Comparison of ENCODE assay signal across 8 cellular contexts in the genomic region with DNA sequence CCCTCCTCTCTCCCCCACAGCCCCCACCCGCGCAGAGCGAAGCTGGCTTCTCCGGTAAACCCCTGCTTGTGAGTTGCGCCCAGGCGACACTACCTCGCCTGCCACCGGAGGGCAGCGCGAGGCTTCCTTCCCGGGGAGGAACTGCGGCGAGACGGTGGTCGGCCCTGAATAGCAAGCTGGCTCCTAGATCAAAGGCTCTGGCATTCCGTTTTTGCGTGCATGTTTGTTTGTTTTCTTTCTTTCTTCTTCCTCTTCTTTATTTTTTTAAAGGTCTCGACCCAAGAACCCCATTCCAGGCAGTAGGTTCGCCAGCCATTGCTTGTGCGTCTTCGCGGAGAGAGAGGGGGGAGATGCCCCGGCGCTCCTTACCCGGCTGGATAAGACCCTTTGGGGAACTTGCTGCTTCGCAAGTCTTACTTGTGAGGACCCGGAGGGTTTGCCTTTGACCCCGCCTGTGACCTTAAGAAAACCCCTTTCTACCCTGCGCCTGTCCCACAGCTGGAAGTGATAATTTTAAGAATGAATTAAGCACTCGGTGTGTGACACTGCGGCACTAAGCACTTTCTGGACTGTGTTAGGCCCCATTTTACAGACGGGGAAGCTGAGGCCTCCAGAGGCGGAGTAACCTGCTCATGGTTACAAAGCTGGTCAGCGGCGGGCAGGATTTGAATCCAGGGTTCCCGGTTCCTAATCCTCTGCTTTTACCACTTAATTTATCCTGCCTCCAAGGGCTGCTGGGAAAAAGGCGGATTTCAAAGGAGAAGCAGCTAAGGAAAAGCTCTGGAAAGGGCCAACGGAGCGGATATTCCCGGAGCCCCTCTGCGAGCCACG.
DNase-seq lines count a peak whose midpoint lies in the region; ATAC-seq and TF ChIP-seq lines count a peak whose summit lies in the region.

No MANE protein-coding gene starts in this region.

- H3K36me3 ChIP-seq in neural progenitor cell (no peaks in the 10 kb centered on the region), urinary bladder (ENCODE audit: insufficient read depth) (no peaks in the 10 kb centered on the region)

- no peak overlapping the region for H3K9ac ChIP-seq in neural progenitor cell

- DNase-seq in AG08395 (ENCODE audit: low spot score), result peak; percentile 75
- DNase-seq in GM13976 (ENCODE audit: low spot score), result peak; percentile 81
- peak; percentile 55 for DNase-seq in NCI-H2227 treated with DMSO at 0.1 percent for 48 hours (lab: John Stamatoyannopoulos, UW)
- peak; percentile 56 to 58 for DNase-seq in activated T-cell treated with anti-CD3 and anti-CD28 coated beads, Interleukin-2, amount 50 U/mL, for 72 hours
- peak; percentile 76 for DNase-seq in germinal center (ENCODE audit: low spot score)
- DNase-seq in neural progenitor cell (ENCODE audit: low spot score), result peak; percentile 90

- H3K4me3 Mint-ChIP-seq in activated T-cell treated with anti-CD3 and anti-CD28 coated beads, Interleukin-2, amount 50 U/mL, for 72 hours, result peak overlapping the region; percentile 77 to 82
- H3K4me3 Mint-ChIP-seq in neural progenitor cell, result peak overlapping the region; percentile 86

- 1% methylated on average over 42 of the region's 42 CpGs for WGBS in urinary bladder

- no peaks in the 10 kb centered on the region for H3K36me3 Mint-ChIP-seq in activated T-cell treated with anti-CD3 and anti-CD28 coated beads, Interleukin-2, amount 50 U/mL, for 72 hours (ENCODE audit: insufficient read depth in 2 of 2)
- H3K36me3 Mint-ChIP-seq in neural progenitor cell, result no peaks in the 10 kb centered on the region

- in situ Hi-C loops in GM13976 (cut with MboI; ENCODE audit: low sequenced_read_pairs, unreplicated experiment), result no loop called here

- no peaks in the 10 kb centered on the region for H4K20me1 ChIP-seq in neural progenitor cell (ENCODE audit: low read depth)

- H3F3A ChIP-seq in neural progenitor cell (ENCODE audit: low read depth), result peaks cover 18% of the 10 kb centered on the region

- ATAC-seq in activated T-cell treated with anti-CD3 and anti-CD28 coated beads, Interleukin-2, amount 50 U/mL, for 72 hours (replicated peaks in 1 of 2), result peak; percentile 79 to 80
- ATAC-seq in GM19452 (IDR thresholded peaks at IDR 0.05; ENCODE audit: unreplicated experiment), result no peak

- no peaks in the 10 kb centered on the region for H3K79me2 ChIP-seq in neural progenitor cell (ENCODE audit: low read depth)

- H3K4me1 ChIP-seq in neural progenitor cell, result peaks cover 6% of the 10 kb centered on the region
- no peaks in the 10 kb centered on the region for H3K4me1 ChIP-seq in urinary bladder (ENCODE audit: insufficient read depth)

- peak; percentile 73 for TF ChIP-seq CTCF in GM13976 (IDR thresholded peaks at IDR 0.05; ENCODE audit: borderline replicate concordance, control extremely low read depth, extremely low read depth, insufficient read depth, missing control alignments)
- TF ChIP-seq CTCF in neural progenitor cell (IDR thresholded peaks at IDR 0.05), result peak; percentile 67

- H2AFZ ChIP-seq in neural progenitor cell (replicated peaks), result peak overlapping the region; percentile 95

- peaks cover 64% of the 10 kb centered on the region for H3K27me3 Mint-ChIP-seq in activated T-cell treated with anti-CD3 and anti-CD28 coated beads, Interleukin-2, amount 50 U/mL, for 72 hours (ENCODE audit: low read depth)
- peaks cover 19% of the 10 kb centered on the region for H3K27me3 Mint-ChIP-seq in neural progenitor cell (ENCODE audit: insufficient read depth, low read depth)

- no peak overlapping the region for H3K27ac ChIP-seq in neural progenitor cell
- H3K27ac ChIP-seq in urinary bladder (ENCODE audit: low read depth), result no peak overlapping the region

- H3K9me3 Mint-ChIP-seq in activated T-cell treated with anti-CD3 and anti-CD28 coated beads, Interleukin-2, amount 50 U/mL, for 72 hours, result no peaks in the 10 kb centered on the region
- no peaks in the 10 kb centered on the region for H3K9me3 Mint-ChIP-seq in neural progenitor cell

- H3K27ac Mint-ChIP-seq in activated T-cell treated with anti-CD3 and anti-CD28 coated beads, Interleukin-2, amount 50 U/mL, for 72 hours, result no peak overlapping the region
- H3K27ac Mint-ChIP-seq in neural progenitor cell, result peak overlapping the region; percentile 44

- H3K4me1 Mint-ChIP-seq in activated T-cell treated with anti-CD3 and anti-CD28 coated beads, Interleukin-2, amount 50 U/mL, for 72 hours (ENCODE audit: low read depth), result peaks cover 12% of the 10 kb centered on the region
- H3K4me1 Mint-ChIP-seq in neural progenitor cell, result peaks cover 17% of the 10 kb centered on the region

- H3K27me3 ChIP-seq in neural progenitor cell, result peaks cover 51% of the 10 kb centered on the region

- no peaks in the 10 kb centered on the region for H3K9me3 ChIP-seq in neural progenitor cell (ENCODE audit: low read depth)

- H3K4me2 ChIP-seq in neural progenitor cell, result peak overlapping the region; percentile 81

- H3K4me3 ChIP-seq in neural progenitor cell (peak overlapping the region; percentile 71), urinary bladder (ENCODE audit: low read depth, low read length) (peak overlapping the region; percentile 40)
